ENCODE assay signal across 8 cellular contexts in the genomic region with DNA sequence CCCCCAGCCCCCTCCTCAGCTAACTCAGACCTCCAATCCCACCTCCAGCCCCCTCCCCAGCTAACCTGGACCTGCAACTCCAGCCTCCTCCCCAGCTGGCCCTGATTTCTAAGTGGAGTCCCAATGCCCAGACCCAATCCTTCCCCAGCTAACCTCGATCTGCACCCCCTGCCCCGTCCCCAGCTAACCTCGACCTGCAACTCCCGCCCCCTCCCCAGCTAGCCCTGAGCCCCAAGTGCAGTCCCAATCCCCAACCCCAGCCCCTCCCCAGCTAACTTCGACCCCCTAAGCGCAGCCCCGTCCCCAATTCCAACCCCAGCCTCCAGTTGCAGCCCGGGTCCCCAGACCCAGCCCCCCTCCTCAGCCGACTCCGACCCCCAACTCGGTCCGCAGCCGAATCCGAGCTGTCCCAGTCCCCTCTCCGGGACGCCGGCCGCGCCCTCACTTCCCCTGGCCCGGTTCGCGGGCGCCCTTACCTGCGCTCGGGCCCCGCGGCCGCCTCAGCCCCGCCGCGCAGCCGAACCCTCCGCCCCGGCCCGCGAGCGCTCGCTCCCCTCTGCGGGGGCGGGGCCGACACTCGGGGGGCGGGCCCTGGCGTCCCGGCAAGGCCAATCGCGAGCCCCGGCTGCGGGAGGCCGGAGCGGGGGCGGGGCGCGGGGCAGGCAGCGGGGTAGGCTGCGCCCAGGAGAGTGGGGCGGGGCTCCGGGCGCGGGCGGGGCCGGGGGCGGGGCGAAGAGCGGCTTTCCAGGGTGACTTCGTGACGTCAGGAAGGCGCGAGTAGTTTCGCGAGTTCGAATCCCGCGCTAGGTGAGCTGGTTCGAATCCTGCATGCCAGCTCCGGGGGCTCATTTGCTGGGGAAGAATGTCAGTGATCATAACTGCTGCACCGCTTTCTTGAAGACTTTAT. TPM values are rescaled to one million over a fixed set of nuclear protein-coding genes. Genes with fewer than 3 reads are reported as not detected.
DNase-seq lines count a peak whose midpoint lies in the region; ATAC-seq, FAIRE-seq and TF ChIP-seq lines count a peak whose summit lies in the region.

TSS of gene GNG7 (minus strand) at position 525 of the 907 bp plus-strand sequence. CDS start 182,006 bp downstream, outside the sequence.

- BruUV-seq in HepG2 (replicated peaks; lab: Mats Ljungman, UMichigan) = no TSS peak

- no peaks in the 10 kb centered on the region for H3K9me3 ChIP-seq in HepG2 (ENCODE audit: low read length)

- no peak for FAIRE-seq in HepG2 (lab: Jason Lieb, UNC)

- in situ Hi-C loops in GM13977 (cut with MboI; ENCODE audit: low pct_unique_long_range_greater_than_20kb, low sequenced_read_pairs, unreplicated experiment) (no loop called here), HepG2 (cut with HindIII; ENCODE audit: extremely low pct_ligation_motif_present, low pct_unique_long_range_greater_than_20kb) (no loop called here)

- peak within 1 kb of the TSS; percentile 75 for H3K9ac ChIP-seq in HepG2 (ENCODE audit: insufficient read depth, low read depth, low read length)

- no peaks in the 10 kb centered on the region for H4K20me1 ChIP-seq in HepG2 (ENCODE audit: insufficient read depth, low read length)

- no peaks in the 10 kb centered on the region for H3K36me3 Mint-ChIP-seq in dendritic cell treated with granulocyte-macrophage colony-stimulating factor and Interleukin-4, amounts not matched to agents 40 ng/mL and 50 ng/mL, for 4 days (ENCODE audit: low read depth)

- no peak within 1 kb of the TSS for H3K27ac ChIP-seq in HepG2 (ENCODE audit: extremely low read length, insufficient read depth, low read length)

- ATAC-seq in HG02763 (IDR thresholded peaks at IDR 0.05; ENCODE audit: unreplicated experiment) (peak; percentile 85), HepG2 (peak; percentile 92), HG03457 (IDR thresholded peaks at IDR 0.05; ENCODE audit: unreplicated experiment) (no peak)

- no peaks in the 10 kb centered on the region; a peak in 1 of 5 replicates for H3K27me3 ChIP-seq in HepG2 (ENCODE audit: control insufficient read depth in 1 of 2, insufficient read depth in 2 of 2, low read length in 2 of 2)

- H3K79me2 ChIP-seq in HepG2 (ENCODE audit: insufficient read depth, low read length) = no peaks in the 10 kb centered on the region

- POLR2A ChIA-PET in HepG2 (lab: Yijun Ruan, JAX) = interaction anchor here (0.7 to 3.6 kb wide), 4 partner anchors 16 to 248 kb away, joined by 3 to 28 read pairs (median 6); no protein-coding TSS in a partner anchor

- H3K4me3 ChIP-seq in HepG2 (replicated peaks in 1 of 3; ENCODE audit: insufficient read depth in 1 of 3, low read depth in 2 of 3, low read length in 3 of 3) = peak within 1 kb of the TSS; percentile 75 to 96 (median 82)

- TF ChIP-seq RAD21 in HepG2 (CRISPR knock-in tag; IDR thresholded peaks at IDR 0.05) = peak; percentile 42; the same call in 1 of the 2 replicates

- CTCF ChIA-PET in HepG2 (lab: Yijun Ruan, JAX; ENCODE audit: low intra/inter-chr PET ratio, low total read pairs) = no interaction called here

- 3% methylated on average over 38 of the region's 77 CpGs for WGBS in HepG2 (ENCODE audit: low lambda C conversion rate)

- no peaks in the 10 kb centered on the region for H3K36me3 ChIP-seq in HepG2 (replicated peaks in 1 of 2; ENCODE audit: control insufficient read depth in 1 of 2, insufficient read depth in 2 of 2, low read length in 2 of 2)

- H3K4me2 ChIP-seq in HepG2 (ENCODE audit: low read depth, low read length) = peak within 1 kb of the TSS; percentile 87

- H3K4me1 ChIP-seq in HepG2 (ENCODE audit: insufficient read depth, low read length) = peaks cover 36% of the 10 kb centered on the region

- TF ChIP-seq EP300 in HepG2 (IDR thresholded peaks at IDR 0.05; ENCODE audit: low read depth in 2 of 2, low read length in 2 of 2) (no peak), HepG2 (CRISPR knock-in tag; IDR thresholded peaks at IDR 0.05; ENCODE audit: borderline replicate concordance) (no peak)

- H3K27me3 Mint-ChIP-seq in dendritic cell treated with granulocyte-macrophage colony-stimulating factor and Interleukin-4, amounts not matched to agents 40 ng/mL and 50 ng/mL, for 4 days = peaks cover 9% of the 10 kb centered on the region

- intact Hi-C loops in dendritic cell treated with granulocyte-macrophage colony-stimulating factor and Interleukin-4, amounts not matched to agents 40 ng/mL and 50 ng/mL, for 4 days (cut with micrococcal nuclease) = no loop called here
- intact Hi-C loops in HepG2 (cut with micrococcal nuclease; ENCODE audit: unreplicated experiment) = loop anchor here (5.0 kb wide), 1 partner anchor 605 kb away; no protein-coding TSS in a partner anchor

- peak within 1 kb of the TSS; percentile 78 for H3K4me3 Mint-ChIP-seq in dendritic cell treated with granulocyte-macrophage colony-stimulating factor and Interleukin-4, amounts not matched to agents 40 ng/mL and 50 ng/mL, for 4 days

- peak within 1 kb of the TSS; percentile 80 for H3K27ac Mint-ChIP-seq in dendritic cell treated with granulocyte-macrophage colony-stimulating factor and Interleukin-4, amounts not matched to agents 40 ng/mL and 50 ng/mL, for 4 days

- peaks cover 25% of the 10 kb centered on the region for H3K4me1 Mint-ChIP-seq in dendritic cell treated with granulocyte-macrophage colony-stimulating factor and Interleukin-4, amounts not matched to agents 40 ng/mL and 50 ng/mL, for 4 days (ENCODE audit: low read depth)

- TF ChIP-seq POLR2A in HepG2 (IDR thresholded peaks at IDR 0.05; ENCODE audit: insufficient read depth in 1 of 2, low read depth in 2 of 2, low read length in 2 of 2) = peak; percentile 58 to 81

- H3K9me3 Mint-ChIP-seq in dendritic cell treated with granulocyte-macrophage colony-stimulating factor and Interleukin-4, amounts not matched to agents 40 ng/mL and 50 ng/mL, for 4 days = no peaks in the 10 kb centered on the region

- H2AFZ ChIP-seq in HepG2 (ENCODE audit: low read length) = no peak within 1 kb of the TSS

- TF ChIP-seq CTCF in GM13977 (IDR thresholded peaks at IDR 0.05; ENCODE audit: extremely low read depth, insufficient read depth, missing control alignments) = no peak
- TF ChIP-seq CTCF in HepG2 (CRISPR knock-in tag; IDR thresholded peaks at IDR 0.05) = no peak

- DNase-seq in GM13977 (ENCODE audit: low spot score) (peak; percentile 100), NCI-H2227 treated with DMSO at 0.1 percent for 48 hours (lab: John Stamatoyannopoulos, UW) (peak; percentile 70), HepG2 (ENCODE audit: low spot score) (peak; percentile 78)
- DNase-seq in activated CD4-positive, alpha-beta T cell treated with anti-CD3 and anti-CD28 coated beads, Interleukin-2, amount 50 U/mL, for 48 hours = peak; percentile 95 to 98
- peak; percentile 94 to 97 for DNase-seq in stimulated activated CD4-positive, alpha-beta T cell treated with anti-CD3 and anti-CD28 coated beads, Interleukin-2, amount 100 ng/mL, for 24 hours

TF ChIP-seq in HepG2, 621 proteins besides CTCF, POLR2A, EP300 and RAD21 (continues in another document):
- TF ChIP-seq SATB2 (CRISPR knock-in tag; IDR thresholded peaks at IDR 0.05) (no peak), POLR2AphosphoS2 (IDR thresholded peaks at IDR 0.05; ENCODE audit: low read depth, low read length) (no peak), SAP130 (CRISPR knock-in tag; IDR thresholded peaks at IDR 0.05; ENCODE audit: low read depth) (peak; percentile 36; the same call in 1 of the 2 replicates), ZNF660 (CRISPR knock-in tag; IDR thresholded peaks at IDR 0.05; ENCODE audit: borderline replicate concordance, low read depth) (no peak), POLR2G (IDR thresholded peaks at IDR 0.05; ENCODE audit: low read depth, low read length) (peak; percentile 84), ZBTB21 (CRISPR knock-in tag; IDR thresholded peaks at IDR 0.05) (peak; percentile 80), ZNF746 (CRISPR knock-in tag; IDR thresholded peaks at IDR 0.05) (no peak), ATF3 (CRISPR knock-in tag; IDR thresholded peaks at IDR 0.05) (no peak), POLR2AphosphoS5 (IDR thresholded peaks at IDR 0.05; ENCODE audit: low read depth, low read length) (peak; percentile 51), MXI1 (IDR thresholded peaks at IDR 0.05; ENCODE audit: borderline replicate concordance, low read depth, low read length) (peak; percentile 11; the same call in 1 of the 3 replicates), HNRNPK (IDR thresholded peaks at IDR 0.05; ENCODE audit: low read depth, low read length, poor library complexity, severe bottlenecking) (peak; percentile 65), CREM (IDR thresholded peaks at IDR 0.05) (peak; percentile 71), CREM (CRISPR knock-in tag; IDR thresholded peaks at IDR 0.05) (no peak), DPF2 (CRISPR knock-in tag; IDR thresholded peaks at IDR 0.05; ENCODE audit: borderline replicate concordance, low read depth) (no peak)

RNA-seq across cellular contexts. Expression of gene GNG7, which starts in this region (rescaled TPM):
- 1.4 and 1.7 TPM in 2 replicates for total RNA-seq in HepG2 (2016; rRNA removed; fragmentation: Illumina TruSeq; extraction: Trizol)
- total RNA-seq in HepG2 (2016; cell fraction: cytosol; rRNA removed; fragmentation: Illumina TruSeq; extraction: Trizol; ENCODE audit: low read depth) = 1.3 and 2.3 TPM in 2 replicates
- total RNA-seq in HepG2 (2016; cell fraction: insoluble cytoplasmic fraction; rRNA removed; fragmentation: Illumina TruSeq; extraction: Trizol) = 1.3 and 1.7 TPM in 2 replicates
- total RNA-seq in HepG2 (2016; cell fraction: membrane; rRNA removed; fragmentation: Illumina TruSeq; extraction: Trizol) = 2.6 and 3.1 TPM in 2 replicates
- 1.5 TPM in 2 replicates for total RNA-seq in HepG2 (2016; cell fraction: nucleus; rRNA removed; fragmentation: Illumina TruSeq; extraction: Trizol)
- 3.3 and 3.9 TPM in 2 replicates for polyA plus RNA-seq in HepG2 (2011; rRNA removed)
- 3.1 and 3.7 TPM in 2 replicates for polyA plus RNA-seq in HepG2 (2011; cell fraction: cytosol; rRNA removed)
- polyA plus RNA-seq in HepG2 (2011; cell fraction: nucleus; rRNA removed) = 6.7 and 7.8 TPM in 2 replicates
- 2.6 and 4.5 TPM in 2 replicates for polyA plus RNA-seq in HepG2 (2012)
- 7.6 and 10.4 TPM in 2 replicates for polyA plus RNA-seq in HepG2 (2016; cell fraction: cytosol; fragmentation: Illumina TruSeq; extraction: Trizol; ENCODE audit: low read depth)
- 3.9 and 5.5 TPM in 2 replicates for polyA plus RNA-seq in HepG2 (2016; cell fraction: insoluble cytoplasmic fraction; fragmentation: Illumina TruSeq; extraction: Trizol; ENCODE audit: low read depth)
- 6.5 and 9.8 TPM in 2 replicates for polyA plus RNA-seq in HepG2 (2016; cell fraction: membrane; fragmentation: Illumina TruSeq; extraction: Trizol; ENCODE audit: low read depth)
- polyA plus RNA-seq in HepG2 (2016; cell fraction: nucleus; fragmentation: Illumina TruSeq; extraction: Trizol; ENCODE audit: insufficient read depth, low read depth) = 7.6 and 8.6 TPM in 2 replicates
- 1.2 TPM in 1 of 2 replicates, not detected in the other for polyA minus RNA-seq in HepG2 (2011; rRNA and poly(A)+ RNA removed; ENCODE audit: low replicate concordance)
- polyA minus RNA-seq in HepG2 (2011; cell fraction: cytosol; rRNA and poly(A)+ RNA removed) = 1.2 and 1.7 TPM in 2 replicates
- 1.1 and 1.2 TPM in 2 replicates for polyA minus RNA-seq in HepG2 (2011; cell fraction: nucleus; rRNA and poly(A)+ RNA removed)
